Comparison of ENCODE assay signal across 18 cellular contexts in genomic region chr5:39689919-39690318, GRCh38.
DNase-seq lines count a peak whose midpoint lies in the region; ATAC-seq, FAIRE-seq and TF ChIP-seq lines count a peak whose summit lies in the region.
"Had no signal": no experiment of that assay in that cellular context is flagged by ENCODE, and none has a peak within 500 bp of the region (broad histone marks: within the 10 kb centered on the region; RNA-seq: fewer than 3 reads in every experiment).

No MANE protein-coding gene starts in this region.

- H3K9me2 ChIP-seq in PC-9 (ENCODE audit: insufficient read depth) = no peaks in the 10 kb centered on the region

- H3K27me3 ChIP-seq in PC-9 (ENCODE audit: insufficient read depth, low read depth) (no peaks in the 10 kb centered on the region), endodermal cell (ENCODE audit: control insufficient read depth, insufficient read depth, low read length, poor library complexity, severe bottlenecking) (no peaks in the 10 kb centered on the region)
- H3K27me3 ChIP-seq: BLaER1 treated with 17β-estradiol and CSF1 and Interleukin-3, amounts not matched to agents 10 nM and 100 nM had no signal

- H3K4me3 ChIP-seq in PC-9 (no peak overlapping the region), endodermal cell (ENCODE audit: low read length) (peak overlapping the region; percentile 49)
- H3K4me3 ChIP-seq: BLaER1 treated with 17β-estradiol and CSF1 and Interleukin-3, amounts not matched to agents 10 nM and 100 nM; GM23338 had no signal

- no peak for ATAC-seq in GM18858 (IDR thresholded peaks at IDR 0.05; ENCODE audit: unreplicated experiment)
- ATAC-seq: CD8-positive, alpha-beta T cell; GM23338; HCT116 had no signal

- POLR2A ChIA-PET in PC-9 (lab: Charles Lee; ENCODE audit: unreplicated experiment) = no interaction called here

- no peak for TF ChIP-seq CTCF in PC-9 (conservative IDR thresholded peaks at IDR 0.05)
- TF ChIP-seq CTCF in endodermal cell (conservative IDR thresholded peaks at IDR 0.05) = no peak

- H3K4me1 ChIP-seq in PC-9 (replicated peaks; ENCODE audit: insufficient read depth) (no peaks in the 10 kb centered on the region), endodermal cell (ENCODE audit: control insufficient read depth, insufficient read depth, low read length) (no peaks in the 10 kb centered on the region)
- H3K4me1 ChIP-seq: BLaER1 treated with 17β-estradiol and CSF1 and Interleukin-3, amounts not matched to agents 10 nM and 100 nM had no signal

- peaks cover 26% of the 10 kb centered on the region for H3K9me3 Mint-ChIP-seq in endodermal cell
- H3K9me3 Mint-ChIP-seq: HFFc6 had no signal

- FAIRE-seq in H54 (lab: Jason Lieb, UNC) = peak; percentile 11
- FAIRE-seq: G401.6, GM12891 had no signal

- H3K9me3 ChIP-seq in PC-9 (ENCODE audit: insufficient read depth, low read depth) (peaks cover 7% of the 10 kb centered on the region; the same call in 1 of the 2 replicates), endodermal cell (ENCODE audit: control insufficient read depth, low read length) (peaks cover 15% of the 10 kb centered on the region)

- TF ChIP-seq POLR2A in H54 (IDR thresholded peaks at IDR 0.05; ENCODE audit: low read depth, low read length) = no peak

- no peak overlapping the region for H3K4me2 ChIP-seq in PC-9
- H3K4me2 ChIP-seq: BLaER1 treated with 17β-estradiol and CSF1 and Interleukin-3, amounts not matched to agents 10 nM and 100 nM; GM23338 had no signal

- no peak for DNase-seq in H54 (ENCODE audit: insufficient read length, low spot score)
- DNase-seq in PC-9 = no peak
- no peak for DNase-seq in endodermal cell
- DNase-seq in iPS-NIHi7 (ENCODE audit: extremely low spot score) = no peak
- DNase-seq in NCI-H774 (lab: John Stamatoyannopoulos, UW) = no peak
- DNase-seq: Calu3; CD8-positive, alpha-beta T cell; H7; HFFc6 had no signal

- H3K4me3 Mint-ChIP-seq in endodermal cell = no peak overlapping the region
- H3K4me3 Mint-ChIP-seq: B cell; CD8-positive, alpha-beta T cell; GM23338; HFFc6; IgD-negative memory B cell had no signal

- H3K4me1 Mint-ChIP-seq in endodermal cell = no peaks in the 10 kb centered on the region
- H3K4me1 Mint-ChIP-seq: B cell, GM23338, IgD-negative memory B cell had no signal

- BruUV-seq in PC-9 (replicated peaks; lab: Mats Ljungman, UMichigan) = no TSS peak

- no peaks in the 10 kb centered on the region for H3K79me2 ChIP-seq in PC-9 (ENCODE audit: low read depth)

- peaks cover 2% of the 10 kb centered on the region for H3K27me3 Mint-ChIP-seq in endodermal cell (ENCODE audit: insufficient read depth)

- H3K9ac ChIP-seq in endodermal cell (ENCODE audit: extremely low read depth, low read length, poor library complexity, severe bottlenecking) = no peak overlapping the region
- H3K9ac ChIP-seq: BLaER1 treated with 17β-estradiol and CSF1 and Interleukin-3, amounts not matched to agents 10 nM and 100 nM had no signal

- intact Hi-C loops in PC-9 (cut with micrococcal nuclease; ENCODE audit: unreplicated experiment) = no loop called here

- H2AFZ ChIP-seq in PC-9 = peak overlapping the region; percentile 56; the same call in 1 of the 2 replicates
- H2AFZ ChIP-seq: GM23338 had no signal

- CTCF ChIA-PET in PC-9 (lab: Charles Lee) = no interaction called here

- no peaks in the 10 kb centered on the region for H4K20me1 ChIP-seq in PC-9 (ENCODE audit: insufficient read depth)
- H4K20me1 ChIP-seq: BLaER1 treated with 17β-estradiol and CSF1 and Interleukin-3, amounts not matched to agents 10 nM and 100 nM had no signal

- H3K27ac ChIP-seq in PC-9 (no peak overlapping the region), endodermal cell (ENCODE audit: low read depth, low read length) (no peak overlapping the region)
- H3K27ac ChIP-seq: BLaER1 treated with 17β-estradiol and CSF1 and Interleukin-3, amounts not matched to agents 10 nM and 100 nM; HL-60 had no signal

- H3K27ac Mint-ChIP-seq in endodermal cell = no peak overlapping the region
- H3K27ac Mint-ChIP-seq: B cell; CD8-positive, alpha-beta T cell; GM23338; HFFc6; IgD-negative memory B cell had no signal

- no peaks in the 10 kb centered on the region for H3F3A ChIP-seq in PC-9 (ENCODE audit: insufficient read depth, low read depth)

- H3K36me3 ChIP-seq in PC-9 (ENCODE audit: low read depth) = no peaks in the 10 kb centered on the region
- no peaks in the 10 kb centered on the region for H3K36me3 ChIP-seq in endodermal cell (ENCODE audit: control insufficient read depth, insufficient read depth, low read length)
- H3K36me3 ChIP-seq: BLaER1 treated with 17β-estradiol and CSF1 and Interleukin-3, amounts not matched to agents 10 nM and 100 nM had no signal

- H3K36me3 Mint-ChIP-seq in endodermal cell (ENCODE audit: low read depth) = no peaks in the 10 kb centered on the region
- H3K36me3 Mint-ChIP-seq: CD8-positive, alpha-beta T cell; IgD-negative memory B cell had no signal
